ENCODE assay signal across 7 cellular contexts in the genomic region with DNA sequence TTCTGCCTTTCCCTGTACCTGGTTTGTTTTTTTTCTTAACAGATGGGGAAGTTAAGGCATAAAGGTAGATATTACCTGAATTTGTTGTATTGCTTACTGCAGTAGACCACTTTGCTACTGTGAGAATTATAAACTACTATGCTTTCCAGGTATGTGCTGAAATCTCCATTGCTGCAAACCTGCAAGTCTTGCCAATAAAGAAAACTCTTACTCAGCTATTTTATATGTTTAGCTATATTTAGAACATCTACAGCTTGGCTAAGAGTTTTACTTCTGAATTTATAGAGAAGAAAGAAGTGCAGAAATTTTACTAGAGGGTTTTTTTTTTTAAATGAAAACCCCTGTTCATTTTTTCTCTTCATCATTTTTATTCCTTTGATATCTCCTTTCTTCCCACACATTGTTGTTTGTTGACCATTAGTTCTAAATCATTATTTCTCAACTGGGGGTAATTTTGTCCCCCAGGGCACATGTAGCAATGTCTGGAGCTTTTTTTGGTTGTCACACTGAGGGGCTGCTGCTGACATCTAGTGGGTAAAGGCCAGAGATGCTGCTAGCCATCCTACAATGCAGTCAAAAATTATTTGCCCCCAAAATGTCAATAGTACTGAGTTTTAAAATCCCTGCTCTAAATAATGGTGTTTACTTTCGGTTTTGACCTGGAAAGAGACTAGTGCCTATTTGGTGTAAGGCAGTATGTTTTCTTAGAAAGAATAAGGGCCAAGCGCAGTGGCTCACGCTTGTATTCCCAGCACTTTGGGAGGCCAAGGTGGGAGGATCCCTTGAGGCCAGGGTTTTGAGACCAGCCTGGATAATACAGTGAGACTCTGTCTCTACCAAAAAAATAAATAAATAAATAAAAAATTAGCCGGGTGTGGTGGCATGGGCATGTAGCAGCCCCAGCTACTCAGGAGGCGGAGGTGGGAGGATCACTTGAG. TPM values are rescaled to one million over a fixed set of nuclear protein-coding genes. Genes with fewer than 3 reads are reported as not detected.
DNase-seq lines count a peak whose midpoint lies in the region; ATAC-seq, FAIRE-seq and TF ChIP-seq lines count a peak whose summit lies in the region.

No MANE protein-coding gene starts in this region.

- H3K4me1 Mint-ChIP-seq in activated CD4-positive, alpha-beta memory T cell treated with anti-CD3 and anti-CD28 coated beads, Interleukin-2, amount 10 ng/mL, durations not matched to agents 7 days and 5 days: peaks cover 20% of the 10 kb centered on the region
- H3K4me1 Mint-ChIP-seq in stimulated activated effector memory CD8-positive, alpha-beta T cell treated with anti-CD3 and anti-CD28 coated beads, Interleukin-12 subunit alpha, Interleukin-12 subunit beta, amount 100 ng/mL, for 72 hours: peaks cover 34% of the 10 kb centered on the region

- H3K4me1 ChIP-seq in foreskin keratinocyte: no peaks in the 10 kb centered on the region

- H3K27me3 ChIP-seq in foreskin keratinocyte: no peaks in the 10 kb centered on the region

- H3K9me3 Mint-ChIP-seq in activated CD4-positive, alpha-beta memory T cell treated with anti-CD3 and anti-CD28 coated beads, Interleukin-2, amount 10 ng/mL, durations not matched to agents 7 days and 5 days: no peaks in the 10 kb centered on the region
- no peaks in the 10 kb centered on the region for H3K9me3 Mint-ChIP-seq in stimulated activated effector memory CD8-positive, alpha-beta T cell treated with anti-CD3 and anti-CD28 coated beads, Interleukin-12 subunit alpha, Interleukin-12 subunit beta, amount 100 ng/mL, for 72 hours

- peak; percentile 51 for FAIRE-seq in G401.6 (lab: Jason Lieb, UNC)

- POLR2A ChIA-PET in activated CD4-positive, alpha-beta memory T cell treated with anti-CD3 and anti-CD28 coated beads, Interleukin-2, amount 10 ng/mL, durations not matched to agents 7 days and 5 days (lab: Charles Lee): interaction anchor here (0.8 to 2.2 kb wide), 4 partner anchors 47 to 123 kb away, joined by 3 to 17 read pairs (median 4); a partner anchor contains a TSS

- no peak overlapping the region for H3K27ac Mint-ChIP-seq in activated CD4-positive, alpha-beta memory T cell treated with anti-CD3 and anti-CD28 coated beads, Interleukin-2, amount 10 ng/mL, durations not matched to agents 7 days and 5 days
- no peak overlapping the region for H3K27ac Mint-ChIP-seq in stimulated activated effector memory CD8-positive, alpha-beta T cell treated with anti-CD3 and anti-CD28 coated beads, Interleukin-12 subunit alpha, Interleukin-12 subunit beta, amount 100 ng/mL, for 72 hours

- peaks cover 27% of the 10 kb centered on the region for H3K36me3 Mint-ChIP-seq in activated CD4-positive, alpha-beta memory T cell treated with anti-CD3 and anti-CD28 coated beads, Interleukin-2, amount 10 ng/mL, durations not matched to agents 7 days and 5 days (ENCODE audit: low read depth)
- H3K36me3 Mint-ChIP-seq in stimulated activated effector memory CD8-positive, alpha-beta T cell treated with anti-CD3 and anti-CD28 coated beads, Interleukin-12 subunit alpha, Interleukin-12 subunit beta, amount 100 ng/mL, for 72 hours: peaks cover 30% of the 10 kb centered on the region

- ATAC-seq in foreskin keratinocyte (peak; percentile 32), HG02938 (IDR thresholded peaks at IDR 0.05; ENCODE audit: unreplicated experiment) (no peak), HG02678 (IDR thresholded peaks at IDR 0.05; ENCODE audit: unreplicated experiment) (no peak)
- ATAC-seq in stimulated activated effector memory CD8-positive, alpha-beta T cell treated with anti-CD3 and anti-CD28 coated beads, Interleukin-12 subunit alpha, Interleukin-12 subunit beta, amount 100 ng/mL, for 72 hours: peak; percentile 64

- DNase-seq in Kasumi-1 (lab: John Stamatoyannopoulos, UW) (peak; percentile 34 to 62), foreskin keratinocyte (no peak)
- DNase-seq in activated CD4-positive, alpha-beta memory T cell treated with anti-CD3 and anti-CD28 coated beads, Interleukin-2, amount 10 ng/mL, durations not matched to agents 7 days and 5 days: peak; percentile 53
- DNase-seq in stimulated activated effector memory CD8-positive, alpha-beta T cell treated with anti-CD3 and anti-CD28 coated beads, Interleukin-12 subunit alpha, Interleukin-12 subunit beta, amount 100 ng/mL, for 72 hours (ENCODE audit: low spot score in 2 of 2): peak in 1 of 2 donors; percentile 51

- no peak overlapping the region for H3K27ac ChIP-seq in foreskin keratinocyte

- H3K4me3 Mint-ChIP-seq in activated CD4-positive, alpha-beta memory T cell treated with anti-CD3 and anti-CD28 coated beads, Interleukin-2, amount 10 ng/mL, durations not matched to agents 7 days and 5 days: no peak overlapping the region
- no peak overlapping the region for H3K4me3 Mint-ChIP-seq in stimulated activated effector memory CD8-positive, alpha-beta T cell treated with anti-CD3 and anti-CD28 coated beads, Interleukin-12 subunit alpha, Interleukin-12 subunit beta, amount 100 ng/mL, for 72 hours

- CTCF ChIA-PET in activated CD4-positive, alpha-beta memory T cell treated with anti-CD3 and anti-CD28 coated beads, Interleukin-2, amount 10 ng/mL, durations not matched to agents 7 days and 5 days (lab: Charles Lee): interaction anchor here (0.6 to 7.4 kb wide), 19 partner anchors 9 to 501 kb away, joined by 3 to 166 read pairs (median 4); a partner anchor contains a TSS

- TF ChIP-seq CTCF in foreskin keratinocyte (conservative IDR thresholded peaks at IDR 0.05): peak; percentile 76

- no peaks in the 10 kb centered on the region for H3K27me3 Mint-ChIP-seq in activated CD4-positive, alpha-beta memory T cell treated with anti-CD3 and anti-CD28 coated beads, Interleukin-2, amount 10 ng/mL, durations not matched to agents 7 days and 5 days

RNA-seq across cellular contexts. Expression of a gene that starts 48.6 kb away (rescaled TPM):
- 10 to 100 TPM; 56.9 to 60.4 TPM for total RNA-seq in activated CD4-positive, alpha-beta memory T cell treated with anti-CD3 and anti-CD28 coated beads, Interleukin-2, amount 10 ng/mL, durations not matched to agents 7 days and 5 days
- 29.7 and 29.9 TPM in 2 replicates for total RNA-seq in foreskin keratinocyte
- 7.2 and 8.8 TPM in 2 replicates for polyA plus RNA-seq in foreskin keratinocyte

Comparison
In these comparisons a context has a peak if more than half of its experiments do, and no peak if none do; other contexts are left out.
1. DNase-seq: peak in Kasumi-1 (2 of 2) and activated CD4-positive, alpha-beta memory T cell treated with anti-CD3 and anti-CD28 coated beads, Interleukin-2, amount 10 ng/mL, durations not matched to agents 7 days and 5 days (single experiment); none in foreskin keratinocyte (0 of 2).
2. ATAC-seq: peak in foreskin keratinocyte (single experiment) and stimulated activated effector memory CD8-positive, alpha-beta T cell treated with anti-CD3 and anti-CD28 coated beads, Interleukin-12 subunit alpha, Interleukin-12 subunit beta, amount 100 ng/mL, for 72 hours (single experiment); none in HG02938 (single experiment) and HG02678 (single experiment).